ENCODE assay signal across 11 cellular contexts in genomic region chr3:125042725-125043406, GRCh38. TPM values are rescaled to one million over a fixed set of nuclear protein-coding genes. Genes with fewer than 3 reads are reported as not detected.
DNase-seq lines count a peak whose midpoint lies in the region; ATAC-seq and TF ChIP-seq lines count a peak whose summit lies in the region.
"Had no signal": no experiment of that assay in that cellular context is flagged by ENCODE, and none has a peak within 500 bp of the region (broad histone marks: within the 10 kb centered on the region; RNA-seq: fewer than 3 reads in every experiment).

No MANE protein-coding gene starts in this region.

- H3K27me3 ChIP-seq in brain microvascular endothelial cell (replicated peaks), result no peaks in the 10 kb centered on the region
- H3K27me3 ChIP-seq in right cardiac atrium (ENCODE audit: control insufficient read depth, insufficient read depth), result no peaks in the 10 kb centered on the region
- H3K27me3 ChIP-seq: MG63 had no signal

- TF ChIP-seq CTCF in brain microvascular endothelial cell (IDR thresholded peaks at IDR 0.05; ENCODE audit: low read depth, low read length, missing control alignments), result no peak
- no peak for TF ChIP-seq CTCF in progenitor cell of endocrine pancreas (IDR thresholded peaks at IDR 0.05; ENCODE audit: unreplicated experiment)

- H3K9me3 ChIP-seq in right cardiac atrium (ENCODE audit: control insufficient read depth, low read length), result no peaks in the 10 kb centered on the region
- H3K9me3 ChIP-seq: MG63 had no signal

- 13% methylated on average over 17 of the region's 17 CpGs for WGBS in right cardiac atrium

- peaks cover 12% of the 10 kb centered on the region for H3K36me3 ChIP-seq in brain microvascular endothelial cell (replicated peaks)

- peaks cover 9% of the 10 kb centered on the region for H3K4me1 Mint-ChIP-seq in progenitor cell of endocrine pancreas (ENCODE audit: low read depth)
- peaks cover 10% of the 10 kb centered on the region for H3K4me1 Mint-ChIP-seq in activated naive CD8-positive, alpha-beta T cell treated with anti-CD3 and anti-CD28 coated beads for 36 hours

- intact Hi-C loops in right cardiac atrium (cut with DNase I), result loop anchor here in 1 of 4 donors (2.0 to 5.0 kb wide), 2 partner anchors 44 to 99 kb away; no protein-coding TSS in a partner anchor

- no peak overlapping the region for H3K4me3 Mint-ChIP-seq in progenitor cell of endocrine pancreas (ENCODE audit: low read depth)
- no peak overlapping the region for H3K4me3 Mint-ChIP-seq in activated naive CD8-positive, alpha-beta T cell treated with anti-CD3 and anti-CD28 coated beads for 36 hours
- H3K4me3 Mint-ChIP-seq: activated naive CD4-positive, alpha-beta T cell treated with anti-CD3 and anti-CD28 coated beads, Interleukin-2, amount 50 U/mL, for 24 hours had no signal

- H3K36me3 Mint-ChIP-seq in progenitor cell of endocrine pancreas (ENCODE audit: insufficient read depth), result no peaks in the 10 kb centered on the region
- H3K36me3 Mint-ChIP-seq in activated naive CD8-positive, alpha-beta T cell treated with anti-CD3 and anti-CD28 coated beads for 36 hours, result peaks cover 13% of the 10 kb centered on the region

- DNase-seq in AG08396 (ENCODE audit: low spot score), result peak; percentile 40
- DNase-seq in brain microvascular endothelial cell, result no peak
- DNase-seq in right cardiac atrium, result peak; percentile 66 to 83 (median 82)
- no peak for DNase-seq in progenitor cell of endocrine pancreas (ENCODE audit: low spot score, unreplicated experiment)
- DNase-seq in DMS53 treated with DMSO at 0.1 percent for 48 hours (lab: John Stamatoyannopoulos, UW; ENCODE audit: unreplicated experiment), result no peak
- DNase-seq in T1000 (lab: John Stamatoyannopoulos, UW), result no peak
- no peak for DNase-seq in activated naive CD8-positive, alpha-beta T cell treated with anti-CD3 and anti-CD28 coated beads for 36 hours
- no peak for DNase-seq in cerebellar nuclear complex (lab: John Stamatoyannopoulos, UW)
- DNase-seq: activated CD4-positive, CD25-positive, alpha-beta regulatory T cell treated with anti-CD3 and anti-CD28 coated beads, Interleukin-2, amount 50 U/mL, for 72 hours; MG63 had no signal

- H3K27ac ChIP-seq in brain microvascular endothelial cell (peak overlapping the region; percentile 23), right cardiac atrium (ENCODE audit: low read length) (peak overlapping the region; percentile 94)

- peaks cover 14% of the 10 kb centered on the region for H3K27me3 Mint-ChIP-seq in progenitor cell of endocrine pancreas
- no peaks in the 10 kb centered on the region for H3K27me3 Mint-ChIP-seq in activated naive CD8-positive, alpha-beta T cell treated with anti-CD3 and anti-CD28 coated beads for 36 hours
- H3K27me3 Mint-ChIP-seq: activated naive CD4-positive, alpha-beta T cell treated with anti-CD3 and anti-CD28 coated beads, Interleukin-2, amount 50 U/mL, for 24 hours had no signal

- peak overlapping the region; percentile 12 for H3K27ac Mint-ChIP-seq in progenitor cell of endocrine pancreas
- no peak overlapping the region for H3K27ac Mint-ChIP-seq in activated naive CD8-positive, alpha-beta T cell treated with anti-CD3 and anti-CD28 coated beads for 36 hours
- H3K27ac Mint-ChIP-seq: activated naive CD4-positive, alpha-beta T cell treated with anti-CD3 and anti-CD28 coated beads, Interleukin-2, amount 50 U/mL, for 24 hours had no signal

- H3K4me3 ChIP-seq in brain microvascular endothelial cell (ENCODE audit: low read depth, low read length) (no peak overlapping the region), right cardiac atrium (ENCODE audit: low read length) (no peak overlapping the region)
- H3K4me3 ChIP-seq: MG63 had no signal

- H3K4me1 ChIP-seq in right cardiac atrium (ENCODE audit: control insufficient read depth, insufficient read depth, low read length), result peaks cover 56% of the 10 kb centered on the region

- H3K9me3 Mint-ChIP-seq in progenitor cell of endocrine pancreas (ENCODE audit: low read depth), result no peaks in the 10 kb centered on the region
- peaks cover 1% of the 10 kb centered on the region for H3K9me3 Mint-ChIP-seq in activated naive CD8-positive, alpha-beta T cell treated with anti-CD3 and anti-CD28 coated beads for 36 hours
- H3K9me3 Mint-ChIP-seq: activated naive CD4-positive, alpha-beta T cell treated with anti-CD3 and anti-CD28 coated beads, Interleukin-2, amount 50 U/mL, for 24 hours had no signal

- ATAC-seq in right cardiac atrium, result peak; percentile 67 to 77

- in situ Hi-C loops in brain microvascular endothelial cell (cut with HindIII; ENCODE audit: low pct_ligation_motif_present, low sequenced_read_pairs), result no loop called here

RNA-seq across cellular contexts. Expression of gene HEG1, which starts 12.9 kb away (rescaled TPM):
- total RNA-seq in right cardiac atrium (100 to 1,000 TPM; 130 to 193 (median 151) TPM), progenitor cell of endocrine pancreas (4.1 and 7.2 TPM in 2 replicates)
- polyA plus RNA-seq in right cardiac atrium, result 42.3 TPM
- total RNA-seq in activated naive CD8-positive, alpha-beta T cell treated with anti-CD3 and anti-CD28 coated beads for 36 hours, result 10 to 100 TPM; 20.7 to 21.4 TPM

Comparison
In these comparisons a context has a peak if more than half of its experiments do, and no peak if none do; other contexts are left out.
1. DNase-seq: peak in AG08396 (single experiment) and right cardiac atrium (3 of 3); none in brain microvascular endothelial cell (single experiment), progenitor cell of endocrine pancreas (single experiment), DMS53 treated with DMSO at 0.1 percent for 48 hours (single experiment), T1000 (single experiment), activated naive CD8-positive, alpha-beta T cell treated with anti-CD3 and anti-CD28 coated beads for 36 hours (single experiment) and cerebellar nuclear complex (0 of 2).
2. RNA of gene HEG1, which starts 12.9 kb away (total RNA-seq): 130 to 193 TPM in right cardiac atrium; 20.7 to 21.4 TPM in activated naive CD8-positive, alpha-beta T cell treated with anti-CD3 and anti-CD28 coated beads for 36 hours and 4.1 to 7.2 TPM in progenitor cell of endocrine pancreas; every median in the first group is over 4 times any median in the second.